In genomic region chr7:103445228-103446020, GRCh38 we compare ENCODE assay signal across 10 cellular contexts. TPM values are rescaled to one million over a fixed set of nuclear protein-coding genes. Genes with fewer than 3 reads are reported as not detected.
DNase-seq lines count a peak whose midpoint lies in the region; ATAC-seq and TF ChIP-seq lines count a peak whose summit lies in the region.
"Had no signal": no experiment of that assay in that cellular context is flagged by ENCODE, and none has a peak within 500 bp of the region (broad histone marks: within the 10 kb centered on the region; RNA-seq: fewer than 3 reads in every experiment).

No MANE protein-coding gene starts in this region.

- H3K4me2 ChIP-seq in mesenchymal stem cell (ENCODE audit: low read length, poor library complexity, severe bottlenecking) = peak overlapping the region; percentile 79

- peaks cover 16% of the 10 kb centered on the region for H3K4me1 Mint-ChIP-seq in brain

- peaks cover 10% of the 10 kb centered on the region for H3K4me1 ChIP-seq in mesenchymal stem cell (ENCODE audit: control insufficient read depth, insufficient read depth, low read depth, low read length)
- H3K4me1 ChIP-seq in gastrocnemius medialis = no peaks in the 10 kb centered on the region

- 13% methylated on average over 43 of the region's 46 CpGs for WGBS in mesenchymal stem cell

- H3K36me3 Mint-ChIP-seq in brain = no peaks in the 10 kb centered on the region

- peaks cover 87% of the 10 kb centered on the region for H3K27me3 Mint-ChIP-seq in brain

- H3K4me3 ChIP-seq in mesenchymal stem cell (ENCODE audit: insufficient read depth in 1 of 2, low read depth in 1 of 2, low read length in 2 of 2) (peak overlapping the region; percentile 14 to 70), gastrocnemius medialis (peak overlapping the region in 2 of 4 donors; percentile 22 to 27)

- H2AFZ ChIP-seq in mesenchymal stem cell (ENCODE audit: low read depth, low read length) = peak overlapping the region; percentile 39

- intact Hi-C loops in gastrocnemius medialis (cut with DNase I; ENCODE audit: low total_unique reads) = no loop called here

- ATAC-seq in HG03432 (IDR thresholded peaks at IDR 0.05; ENCODE audit: unreplicated experiment) (peak; percentile 37), gastrocnemius medialis (no peak), HG03175 (IDR thresholded peaks at IDR 0.05; ENCODE audit: unreplicated experiment) (no peak)

- H3K36me3 ChIP-seq in mesenchymal stem cell (ENCODE audit: control insufficient read depth in 1 of 2, insufficient read depth in 2 of 2, low read depth in 1 of 2, low read length in 2 of 2) (no peaks in the 10 kb centered on the region), gastrocnemius medialis (no peaks in the 10 kb centered on the region)

- H2BK5ac ChIP-seq in mesenchymal stem cell (ENCODE audit: low read depth, low read length, poor library complexity, severe bottlenecking) = no peak overlapping the region

- H2BK12ac ChIP-seq in mesenchymal stem cell (ENCODE audit: low read length in 2 of 2) = no peak overlapping the region

- peak overlapping the region; percentile 14 for H3K9ac ChIP-seq in mesenchymal stem cell (ENCODE audit: low read length)

- H3K9me3 ChIP-seq in mesenchymal stem cell (ENCODE audit: control insufficient read depth, low read length) = no peaks in the 10 kb centered on the region
- no peaks in the 10 kb centered on the region for H3K9me3 ChIP-seq in gastrocnemius medialis

- H2BK15ac ChIP-seq in mesenchymal stem cell (ENCODE audit: low read depth, poor library complexity, severe bottlenecking) = no peak overlapping the region

- H3K27ac Mint-ChIP-seq in brain = no peak overlapping the region

- H3K27me3 ChIP-seq in mesenchymal stem cell (ENCODE audit: control insufficient read depth in 1 of 2, insufficient read depth in 1 of 2, low read length in 2 of 2) (peaks cover 49 to 65% of the 10 kb centered on the region in 2 experiments), gastrocnemius medialis (peaks cover 33 to 54% (median 42%) of the 10 kb centered on the region in 3 donors)

- H3K27ac ChIP-seq in mesenchymal stem cell (ENCODE audit: low read length, poor library complexity, severe bottlenecking) = no peak overlapping the region
- no peak overlapping the region for H3K27ac ChIP-seq in gastrocnemius medialis

- H3K79me1 ChIP-seq in mesenchymal stem cell (replicated peaks; ENCODE audit: low read length, poor library complexity, severe bottlenecking) = no peaks in the 10 kb centered on the region

- TF ChIP-seq CTCF in brain (conservative IDR thresholded peaks at IDR 0.05) = no peak
- no peak for TF ChIP-seq CTCF in gastrocnemius medialis (IDR thresholded peaks at IDR 0.05 in 4 of 5, conservative IDR thresholded peaks at IDR 0.05 in 1 of 5)

- H3K4me3 Mint-ChIP-seq in brain = peak overlapping the region; percentile 79 to 90 (median 85)

- H2BK120ac ChIP-seq in mesenchymal stem cell (ENCODE audit: low read depth, low read length) = no peak overlapping the region

- TF ChIP-seq POLR2A in gastrocnemius medialis (IDR thresholded peaks at IDR 0.05) = no peak

- H4K91ac ChIP-seq in mesenchymal stem cell (ENCODE audit: low read length) = no peak overlapping the region

- H4K8ac ChIP-seq in mesenchymal stem cell (ENCODE audit: low read length) = no peak overlapping the region

- in situ Hi-C loops in gastrocnemius medialis (cut with MboI; ENCODE audit: low sequenced_read_pairs in 4 of 4) = no loop called here

- H3K14ac ChIP-seq in mesenchymal stem cell (ENCODE audit: low read length in 2 of 2) = no peak overlapping the region

- no peak overlapping the region for H3K18ac ChIP-seq in mesenchymal stem cell (ENCODE audit: low read depth in 1 of 2, low read length in 2 of 2)

- peak; percentile 63 for DNase-seq in DMS53 treated with DMSO at 0.1 percent for 48 hours (lab: John Stamatoyannopoulos, UW; ENCODE audit: unreplicated experiment)
- DNase-seq in mesenchymal stem cell = peak; percentile 1
- no peak for DNase-seq in cortex of kidney (lab: John Stamatoyannopoulos, UW)
- DNase-seq in SHP77 (lab: John Stamatoyannopoulos, UW) = no peak
- no peak for DNase-seq in gastrocnemius medialis

- peaks cover 0 to 9% (median 4%) of the 10 kb centered on the region in 5 experiments for H3K9me3 Mint-ChIP-seq in brain

- H3K23ac ChIP-seq in mesenchymal stem cell (ENCODE audit: low read length in 2 of 2) = no peak overlapping the region

- H3K4ac ChIP-seq in mesenchymal stem cell (ENCODE audit: low read depth in 1 of 2, low read length in 2 of 2) = no peak overlapping the region

- H2AK5ac ChIP-seq in mesenchymal stem cell (ENCODE audit: low read length, severe bottlenecking) = no peak overlapping the region

RNA-seq across cellular contexts. Expression of gene SLC26A5, which starts 0.6 kb away (rescaled TPM):
- polyA plus RNA-seq in brain (ENCODE audit: insufficient read depth, low read depth, low replicate concordance) = 0.49 TPM
- polyA plus RNA-seq in mesenchymal stem cell (2013, experiment 1 of 2) = not detected
- not detected for polyA plus RNA-seq in mesenchymal stem cell (2013, experiment 2 of 2)
- total RNA-seq in gastrocnemius medialis = not detected
- total RNA-seq: LHCN-M2, mononuclear cell had no signal

Comparison
In these comparisons a context has a peak if more than half of its experiments do, and no peak if none do; other contexts are left out.
1. DNase-seq: peak in DMS53 treated with DMSO at 0.1 percent for 48 hours (single experiment) and mesenchymal stem cell (single experiment); none in cortex of kidney (single experiment), SHP77 (0 of 2) and gastrocnemius medialis (0 of 2).